ENCODE assay signal across 13 cellular contexts in genomic region chr12:117097159-117097558, GRCh38. TPM values are rescaled to one million over a fixed set of nuclear protein-coding genes. Genes with fewer than 3 reads are reported as not detected.
DNase-seq lines count a peak whose midpoint lies in the region; ATAC-seq and TF ChIP-seq lines count a peak whose summit lies in the region.
"Had no signal": no experiment of that assay in that cellular context is flagged by ENCODE, and none has a peak within 500 bp of the region (broad histone marks: within the 10 kb centered on the region; RNA-seq: fewer than 3 reads in every experiment).

No MANE protein-coding gene starts in this region.

- H3K4me1 ChIP-seq in ovary (ENCODE audit: insufficient read depth), result peaks cover 2% of the 10 kb centered on the region

- no peaks in the 10 kb centered on the region for H3K9me3 ChIP-seq in T-helper 17 cell (ENCODE audit: control insufficient read depth, low read length, poor library complexity, severe bottlenecking)
- H3K9me3 ChIP-seq in ovary, result no peaks in the 10 kb centered on the region

- no peaks in the 10 kb centered on the region for H3K36me3 ChIP-seq in ovary

- no peak for TF ChIP-seq POLR2A in ovary (IDR thresholded peaks at IDR 0.05)

- TF ChIP-seq EP300 in ovary (IDR thresholded peaks at IDR 0.05), result no peak

- no peak overlapping the region for H3K27ac ChIP-seq in ovary
- H3K27ac ChIP-seq: GM23248 had no signal

- H3K27ac Mint-ChIP-seq in T-helper 17 cell (no peak overlapping the region), mesothelial cell of epicardium (no peak overlapping the region)
- H3K27ac Mint-ChIP-seq: stimulated activated naive B cell treated with anti-CD40 and anti-IgM and Interleukin-4, amounts not matched to agents 10 μg/mL and 1 μg/mL and 100 μg/mL, for 72 hours had no signal

- H3K27me3 ChIP-seq in ovary, result peaks cover 11% of the 10 kb centered on the region

- H3K27me3 Mint-ChIP-seq in T-helper 17 cell, result peaks cover 18% of the 10 kb centered on the region
- H3K27me3 Mint-ChIP-seq in mesothelial cell of epicardium (ENCODE audit: low read depth), result peaks cover 93% of the 10 kb centered on the region

- H3K4me3 ChIP-seq in ovary, result no peak overlapping the region
- H3K4me3 ChIP-seq: GM23248 had no signal

- intact Hi-C loops in ovary (cut with DNase I), result no loop called here

- no peaks in the 10 kb centered on the region for H3K36me3 Mint-ChIP-seq in T-helper 17 cell (ENCODE audit: low read depth)
- no peaks in the 10 kb centered on the region for H3K36me3 Mint-ChIP-seq in mesothelial cell of epicardium

- DNase-seq in NCI-H1694 treated with DMSO at 0.1 percent for 48 hours (lab: John Stamatoyannopoulos, UW), result peak; percentile 34
- no peak for DNase-seq in NCI-H1694 (lab: John Stamatoyannopoulos, UW)
- DNase-seq in DMS79 (lab: John Stamatoyannopoulos, UW), result peak; percentile 29
- DNase-seq in T-helper 17 cell, result no peak
- no peak for DNase-seq in mesothelial cell of epicardium (ENCODE audit: low spot score in 2 of 2, unreplicated experiment in 2 of 2)
- DNase-seq in H4 (ENCODE audit: low spot score), result no peak
- no peak for DNase-seq in MV-4-11 (lab: John Stamatoyannopoulos, UW)
- DNase-seq in ovary, result no peak
- DNase-seq: activated CD4-positive, alpha-beta T cell treated with anti-CD3 and anti-CD28 coated beads for 4 hours; GDM1; GM23248; stimulated activated CD4-positive, alpha-beta T cell treated with anti-CD3 and anti-CD28 coated beads, Interleukin-15, amount 100 ng/mL, for 24 hours; stimulated activated naive B cell treated with anti-CD40 and anti-IgM and Interleukin-4, amounts not matched to agents 10 μg/mL and 1 μg/mL and 100 μg/mL, for 72 hours had no signal

- no peaks in the 10 kb centered on the region for H3K9me3 Mint-ChIP-seq in mesothelial cell of epicardium
- H3K9me3 Mint-ChIP-seq: stimulated activated naive B cell treated with anti-CD40 and anti-IgM and Interleukin-4, amounts not matched to agents 10 μg/mL and 1 μg/mL and 100 μg/mL, for 72 hours had no signal

- H3K4me3 Mint-ChIP-seq in T-helper 17 cell, result peak overlapping the region; percentile 33
- H3K4me3 Mint-ChIP-seq in mesothelial cell of epicardium, result peak overlapping the region; percentile 20

- no peak for TF ChIP-seq CTCF in mesothelial cell of epicardium (IDR thresholded peaks at IDR 0.05; ENCODE audit: unreplicated experiment)
- no peak for TF ChIP-seq CTCF in ovary (IDR thresholded peaks at IDR 0.05)

- 14 to 26% (median 15%) methylated on average over 8 of the region's 8 CpGs for WGBS in ovary, 3 donors

- H3K4me1 Mint-ChIP-seq in T-helper 17 cell, result peaks cover 14% of the 10 kb centered on the region
- H3K4me1 Mint-ChIP-seq in mesothelial cell of epicardium, result peaks cover 4% of the 10 kb centered on the region

- no peak for ATAC-seq in T-helper 17 cell
- ATAC-seq: stimulated activated naive B cell treated with anti-CD40 and anti-IgM and Interleukin-4, amounts not matched to agents 10 μg/mL and 1 μg/mL and 100 μg/mL, for 72 hours had no signal

RNA-seq across cellular contexts. Expression of gene TESC, which starts 2.1 kb away (rescaled TPM):
- 10 to 100 TPM in 1 of 2 donors, 1 to 10 TPM in 1; 9.2 to 11.4 TPM for total RNA-seq in T-helper 17 cell
- total RNA-seq in mesothelial cell of epicardium, result not detected in 3 replicates
- 3.9 and 8.0 TPM in 2 replicates for total RNA-seq in H4 (2014; rRNA removed; shearing (Covaris generic))
- 10 to 100 TPM in 1 of 7 donors, 1 to 10 TPM in 6; 1.4 to 15.0 (median 5.8) TPM for total RNA-seq in ovary
- polyA plus RNA-seq in ovary, result 1 to 10 TPM; 4.3 to 8.0 TPM
- total RNA-seq: GM23248 had no signal

Comparison
In these comparisons a context has a peak if more than half of its experiments do, and no peak if none do; other contexts are left out.
1. DNase-seq: peak in NCI-H1694 treated with DMSO at 0.1 percent for 48 hours (single experiment) and DMS79 (single experiment); none in NCI-H1694 (single experiment), T-helper 17 cell (0 of 3), mesothelial cell of epicardium (0 of 2), H4 (single experiment), MV-4-11 (single experiment) and ovary (0 of 5).